Comparison of ENCODE assay signal across 8 cellular contexts in the genomic region with DNA sequence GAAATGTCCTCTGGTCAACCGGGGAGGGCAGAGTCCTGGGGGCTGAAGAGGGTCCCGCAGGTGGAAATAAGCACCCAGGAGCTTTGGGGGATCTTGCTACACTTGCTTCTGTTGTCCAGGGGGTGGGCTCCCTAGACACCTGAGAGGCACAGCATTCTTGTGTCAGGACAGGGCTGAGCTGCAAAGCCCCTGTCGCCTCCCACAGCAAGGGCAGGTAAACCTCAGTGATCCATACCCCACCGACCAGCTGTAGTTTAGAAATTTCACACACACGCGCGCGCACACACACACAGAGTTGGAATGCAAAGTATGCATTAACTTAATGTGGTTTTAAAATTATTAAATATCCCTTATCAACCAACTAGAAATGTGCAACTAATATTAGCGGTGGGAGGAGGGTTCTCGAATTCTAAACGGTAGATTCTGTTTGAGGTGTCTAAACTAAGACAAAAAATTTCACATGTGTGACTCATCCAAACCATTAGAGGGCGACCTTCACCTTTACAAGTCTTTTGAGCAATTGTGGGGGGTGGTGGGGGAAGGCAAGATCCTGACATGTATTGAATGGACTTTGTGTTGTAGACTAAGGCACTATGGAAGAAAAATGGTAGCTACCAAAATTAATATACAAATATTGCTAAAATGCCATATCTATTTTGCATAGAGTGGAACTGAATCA. TPM values are rescaled to one million over a fixed set of nuclear protein-coding genes. Genes with fewer than 3 reads are reported as not detected.
DNase-seq lines count a peak whose midpoint lies in the region; TF ChIP-seq lines count a peak whose summit lies in the region.

No MANE protein-coding gene starts in this region.

- H3K27me3 ChIP-seq in GM06990 (replicated peaks; ENCODE audit: control insufficient read depth, insufficient read depth, low read length): no peaks in the 10 kb centered on the region

- H3K9me3 Mint-ChIP-seq in HFFc6: no peaks in the 10 kb centered on the region

- H3K36me3 ChIP-seq in GM06990 (ENCODE audit: control insufficient read depth, insufficient read depth, low read length): no peaks in the 10 kb centered on the region

- no peaks in the 10 kb centered on the region for H3K36me3 Mint-ChIP-seq in HFFc6 (ENCODE audit: low read depth)

- peaks cover 12% of the 10 kb centered on the region for H3K27me3 Mint-ChIP-seq in HFFc6 (ENCODE audit: insufficient read depth)

- in situ Hi-C loops in ACHN (cut with HindIII; ENCODE audit: low pct_ligation_motif_present, low pct_unique_long_range_greater_than_20kb, low sequenced_read_pairs): no loop called here

- no peak overlapping the region for H3K4me3 Mint-ChIP-seq in HFFc6

- H3K4me1 Mint-ChIP-seq in HFFc6 (ENCODE audit: low read depth): peaks cover 16% of the 10 kb centered on the region

- H3K27ac Mint-ChIP-seq in HFFc6: no peak overlapping the region

- DNase-seq in ACHN (peak; percentile 44), GM06990 (ENCODE audit: extremely low read depth, insufficient read length) (no peak), HFFc6 (peak; percentile 10), NCI-H1694 treated with DMSO at 0.1 percent for 48 hours (lab: John Stamatoyannopoulos, UW) (peak; percentile 60), astrocyte of the hippocampus (ENCODE audit: low read depth, low spot score) (peak; percentile 48), lung microvascular endothelial cell (ENCODE audit: low read depth in 2 of 2) (peak; percentile 42 to 47), NCI-H1048 (lab: John Stamatoyannopoulos, UW) (no peak), T1000 (lab: John Stamatoyannopoulos, UW) (no peak)

- TF ChIP-seq CTCF in GM06990 (IDR thresholded peaks at IDR 0.05; ENCODE audit: insufficient read depth, low read length, poor library complexity, severe bottlenecking) (peak; percentile 57), HFFc6 (IDR thresholded peaks at IDR 0.05) (no peak)

- H3K4me3 ChIP-seq in GM06990 (replicated peaks; ENCODE audit: low read depth, low read length): peak overlapping the region; percentile 35

RNA-seq across cellular contexts. Expression of gene PTF1A, which starts 34.3 kb away (rescaled TPM):
- not detected for total RNA-seq in HFFc6 (2021; fragmentation: NEBNext Ultra II Directional; extraction: Animal tissue kit (Norgen Biotek cat#: 25700))
- not detected in 2 replicates for total RNA-seq in lung microvascular endothelial cell

Comparison
In these comparisons a context has a peak if more than half of its experiments do, and no peak if none do; other contexts are left out.
1. DNase-seq: peak in ACHN (single experiment), HFFc6 (single experiment), NCI-H1694 treated with DMSO at 0.1 percent for 48 hours (single experiment), astrocyte of the hippocampus (single experiment) and lung microvascular endothelial cell (2 of 2); none in GM06990 (single experiment), NCI-H1048 (single experiment) and T1000 (single experiment).